In genomic region chr5:168712280-168712924, GRCh38 we compare ENCODE assay signal across 11 cellular contexts.
DNase-seq lines count a peak whose midpoint lies in the region; ATAC-seq, FAIRE-seq and TF ChIP-seq lines count a peak whose summit lies in the region.
"Had no signal": no experiment of that assay in that cellular context is flagged by ENCODE, and none has a peak within 500 bp of the region (broad histone marks: within the 10 kb centered on the region; RNA-seq: fewer than 3 reads in every experiment).

No MANE protein-coding gene starts in this region.

- DNase-seq in AG04450 (ENCODE audit: low read depth, low spot score), result peak; percentile 79
- peak; percentile 95 for DNase-seq in brain microvascular endothelial cell
- peak; percentile 93 for DNase-seq in kidney epithelial cell (ENCODE audit: low read depth)
- DNase-seq in NK-92 treated with Interleukin-12 subunit alpha and Interleukin-12 subunit beta, amount 100 ng/mL, for 24 hours (lab: John Stamatoyannopoulos, UW), result no peak
- no peak for DNase-seq in activated T-cell treated with anti-CD3 and anti-CD28 coated beads for 4 hours
- no peak for DNase-seq in kidney
- DNase-seq: NCI-H187 had no signal

- no peak overlapping the region for H3K4me3 ChIP-seq in AG04450 (ENCODE audit: low read depth, low read length)
- no peak overlapping the region for H3K4me3 ChIP-seq in brain microvascular endothelial cell (ENCODE audit: low read depth, low read length)
- no peak overlapping the region for H3K4me3 ChIP-seq in kidney epithelial cell (ENCODE audit: low read depth, low read length)
- no peak overlapping the region for H3K4me3 ChIP-seq in kidney (ENCODE audit: low read length in 2 of 2)
- H3K4me3 ChIP-seq: adrenal gland had no signal

- ATAC-seq in HG03442 (IDR thresholded peaks at IDR 0.05; ENCODE audit: unreplicated experiment) (peak; percentile 49), HG02763 (IDR thresholded peaks at IDR 0.05; ENCODE audit: unreplicated experiment) (no peak)

- H3K27ac ChIP-seq in AG04450 (ENCODE audit: low read depth, low read length) (peak overlapping the region; percentile 75), brain microvascular endothelial cell (peak overlapping the region; percentile 29), kidney (ENCODE audit: low read depth in 2 of 2, low read length in 2 of 2) (no peak overlapping the region)

- in situ Hi-C loops in brain microvascular endothelial cell (cut with HindIII; ENCODE audit: low pct_ligation_motif_present, low sequenced_read_pairs), result no loop called here

- no peak for FAIRE-seq in kidney (lab: Jason Lieb, UNC)
- FAIRE-seq: TTC549 had no signal

- H3K36me3 ChIP-seq in brain microvascular endothelial cell (replicated peaks) (no peaks in the 10 kb centered on the region), kidney epithelial cell (ENCODE audit: control insufficient read depth, insufficient read depth, low read length) (no peaks in the 10 kb centered on the region), kidney (ENCODE audit: control insufficient read depth in 1 of 2, insufficient read depth in 2 of 2, low read length in 2 of 2) (no peaks in the 10 kb centered on the region)
- H3K36me3 ChIP-seq: adrenal gland had no signal

- H3K9me3 ChIP-seq in AG04450 (ENCODE audit: control insufficient read depth, insufficient read depth, low read length) (no peaks in the 10 kb centered on the region), kidney (ENCODE audit: control insufficient read depth in 1 of 2, low read length in 2 of 2) (no peaks in the 10 kb centered on the region)
- H3K9me3 ChIP-seq: adrenal gland had no signal

- intact Hi-C loops in kidney (cut with DNase I), result no loop called here

- CTCF ChIA-PET in AG04450 (lab: Charles Lee), result interaction anchor here (0.5 to 0.7 kb wide), 3 partner anchors 34 to 275 kb away, joined by 3 read pairs; no protein-coding TSS in a partner anchor

- H3K27me3 ChIP-seq in AG04450 (ENCODE audit: control insufficient read depth, insufficient read depth, low read length) (no peaks in the 10 kb centered on the region), brain microvascular endothelial cell (replicated peaks) (no peaks in the 10 kb centered on the region), kidney epithelial cell (ENCODE audit: control insufficient read depth, insufficient read depth, low read length) (no peaks in the 10 kb centered on the region)
- H3K27me3 ChIP-seq: adrenal gland had no signal

- TF ChIP-seq CTCF in AG04450 (IDR thresholded peaks at IDR 0.05; ENCODE audit: low read depth, low read length) (no peak), brain microvascular endothelial cell (IDR thresholded peaks at IDR 0.05; ENCODE audit: low read depth, low read length, missing control alignments) (no peak), kidney epithelial cell (IDR thresholded peaks at IDR 0.05; ENCODE audit: insufficient read depth, low read length, poor library complexity, severe bottlenecking) (no peak), kidney (IDR thresholded peaks at IDR 0.05; ENCODE audit: borderline replicate concordance, extremely low read depth, insufficient read depth) (no peak)

- H3K9ac ChIP-seq in kidney (ENCODE audit: low read length in 2 of 2), result no peak overlapping the region

- H3K4me1 ChIP-seq in kidney (ENCODE audit: control insufficient read depth in 1 of 2, insufficient read depth in 1 of 2, low read depth in 1 of 2, low read length in 2 of 2), result peaks cover 0 to 2% of the 10 kb centered on the region in 2 donors
- H3K4me1 ChIP-seq: adrenal gland had no signal

- POLR2A ChIA-PET in AG04450 (lab: Yijun Ruan, JAX), result no interaction called here

Comparison
In these comparisons a context has a peak if more than half of its experiments do, and no peak if none do; other contexts are left out.
1. DNase-seq: peak in AG04450 (single experiment), brain microvascular endothelial cell (single experiment) and kidney epithelial cell (single experiment); none in NK-92 treated with Interleukin-12 subunit alpha and Interleukin-12 subunit beta, amount 100 ng/mL, for 24 hours (single experiment), activated T-cell treated with anti-CD3 and anti-CD28 coated beads for 4 hours (single experiment) and kidney (single experiment).
2. H3K27ac ChIP-seq: peak in AG04450 (single experiment) and brain microvascular endothelial cell (single experiment); none in kidney (0 of 2).